Comparison of ENCODE assay signal across 13 cellular contexts in genomic region chr16:82783933-82784566, GRCh38.
A peak's percentile ranks its signal among the peaks of the same experiment; 100 is the strongest.
DNase-seq lines count a peak whose midpoint lies in the region; ATAC-seq and TF ChIP-seq lines count a peak whose summit lies in the region.
"Had no signal": no experiment of that assay in that cellular context is flagged by ENCODE, and none has a peak within 500 bp of the region (broad histone marks: within the 10 kb centered on the region; RNA-seq: fewer than 3 reads in every experiment).

No MANE protein-coding gene starts in this region.

- TF ChIP-seq CTCF in PC-9 (conservative IDR thresholded peaks at IDR 0.05) = no peak

- H3K36me3 ChIP-seq in mucosa of rectum (ENCODE audit: control insufficient read depth in 2 of 2, insufficient read depth in 2 of 2, low read length in 2 of 2) (no peaks in the 10 kb centered on the region), PC-9 (ENCODE audit: low read depth) (no peaks in the 10 kb centered on the region)

- H3K79me2 ChIP-seq in PC-9 (ENCODE audit: low read depth) = no peaks in the 10 kb centered on the region

- intact Hi-C loops in PC-9 (cut with micrococcal nuclease; ENCODE audit: unreplicated experiment) = no loop called here

- H3K4me3 ChIP-seq in mucosa of rectum (ENCODE audit: low read length in 2 of 2) (no peak overlapping the region), PC-9 (no peak overlapping the region)

- H3K27ac ChIP-seq in mucosa of rectum (ENCODE audit: low read depth in 2 of 2, low read length in 2 of 2) (peak overlapping the region; percentile 78 to 83), PC-9 (no peak overlapping the region)

- POLR2A ChIA-PET in PC-9 (lab: Charles Lee; ENCODE audit: unreplicated experiment) = no interaction called here

- CTCF ChIA-PET in PC-9 (lab: Charles Lee) = no interaction called here

- H3K9me2 ChIP-seq in PC-9 (ENCODE audit: insufficient read depth) = no peaks in the 10 kb centered on the region

- peaks cover 15 to 32% of the 10 kb centered on the region in 2 donors for H3K4me1 Mint-ChIP-seq in natural killer cell treated with Interleukin-12 subunit alpha and Interleukin-12 subunit beta and Interleukin-15 and Interleukin-18, amount 100 ng/mL, for 72 hours (ENCODE audit: low read depth in 2 of 2)

- peaks cover 6% of the 10 kb centered on the region in 2 donors for H3K27me3 Mint-ChIP-seq in natural killer cell treated with Interleukin-12 subunit alpha and Interleukin-12 subunit beta and Interleukin-15 and Interleukin-18, amount 100 ng/mL, for 72 hours

- H3K27ac Mint-ChIP-seq in natural killer cell treated with Interleukin-12 subunit alpha and Interleukin-12 subunit beta and Interleukin-15 and Interleukin-18, amount 100 ng/mL, for 72 hours = no peak overlapping the region
- H3K27ac Mint-ChIP-seq: HFFc6 had no signal

- BruUV-seq in PC-9 (replicated peaks; lab: Mats Ljungman, UMichigan) = no TSS peak

- H3K27me3 ChIP-seq in mucosa of rectum (ENCODE audit: control insufficient read depth in 2 of 2, insufficient read depth in 2 of 2, low read length in 2 of 2) (no peaks in the 10 kb centered on the region), PC-9 (ENCODE audit: insufficient read depth, low read depth) (peaks cover 17% of the 10 kb centered on the region; the same call in 1 of the 2 replicates)

- ATAC-seq in GM19023 (IDR thresholded peaks at IDR 0.05; ENCODE audit: unreplicated experiment) (peak; percentile 77), HG02852 (IDR thresholded peaks at IDR 0.05; ENCODE audit: unreplicated experiment) (peak; percentile 57)
- no peak for ATAC-seq in natural killer cell treated with Interleukin-12 subunit alpha and Interleukin-12 subunit beta and Interleukin-15 and Interleukin-18, amount 100 ng/mL, for 72 hours
- no peak for ATAC-seq in activated CD4-positive, CD25-positive, alpha-beta regulatory T cell treated with anti-CD3 and anti-CD28 coated beads, Interleukin-2, amount 50 U/mL, for 24 hours

- H3K36me3 Mint-ChIP-seq in natural killer cell treated with Interleukin-12 subunit alpha and Interleukin-12 subunit beta and Interleukin-15 and Interleukin-18, amount 100 ng/mL, for 72 hours = no peaks in the 10 kb centered on the region

- no peaks in the 10 kb centered on the region for H4K20me1 ChIP-seq in PC-9 (ENCODE audit: insufficient read depth)

- H3K4me1 ChIP-seq in mucosa of rectum (ENCODE audit: control insufficient read depth in 2 of 2, insufficient read depth in 2 of 2, low read length in 2 of 2) (peaks cover 10 to 46% of the 10 kb centered on the region in 2 donors), PC-9 (replicated peaks; ENCODE audit: insufficient read depth) (no peaks in the 10 kb centered on the region)

- H3K9me3 Mint-ChIP-seq in natural killer cell treated with Interleukin-12 subunit alpha and Interleukin-12 subunit beta and Interleukin-15 and Interleukin-18, amount 100 ng/mL, for 72 hours = peaks cover 7% of the 10 kb centered on the region
- H3K9me3 Mint-ChIP-seq: HFFc6 had no signal

- H3K9ac ChIP-seq in mucosa of rectum (ENCODE audit: low read depth in 1 of 2, low read length in 2 of 2) = no peak overlapping the region

- H3K4me2 ChIP-seq in PC-9 = no peak overlapping the region

- H3K9me3 ChIP-seq in mucosa of rectum (ENCODE audit: control insufficient read depth in 2 of 2, low read length in 2 of 2) (no peaks in the 10 kb centered on the region), PC-9 (ENCODE audit: insufficient read depth, low read depth) (no peaks in the 10 kb centered on the region)

- H2AFZ ChIP-seq in PC-9 = no peak overlapping the region

- DNase-seq in natural killer cell treated with Interleukin-12 subunit alpha and Interleukin-12 subunit beta and Interleukin-15 and Interleukin-18, amount 100 ng/mL, for 72 hours (ENCODE audit: low spot score) = no peak
- DNase-seq in PC-9 (no peak), NCI-H1417 (lab: John Stamatoyannopoulos, UW) (no peak)
- DNase-seq: GOT3, HFFc6, NCI-H1417 treated with DMSO at 0.1 percent for 48 hours, NCI-H2029 treated with DMSO at 0.1 percent for 48 hours, NCI-H510A treated with DMSO at 0.1 percent for 48 hours, SHP77 treated with DMSO at 0.1 percent for 48 hours had no signal

- no peaks in the 10 kb centered on the region for H3F3A ChIP-seq in PC-9 (ENCODE audit: insufficient read depth, low read depth)

- H3K4me3 Mint-ChIP-seq in natural killer cell treated with Interleukin-12 subunit alpha and Interleukin-12 subunit beta and Interleukin-15 and Interleukin-18, amount 100 ng/mL, for 72 hours = no peak overlapping the region
- H3K4me3 Mint-ChIP-seq: HFFc6 had no signal

Comparison
In these comparisons a context has a peak if more than half of its experiments do, and no peak if none do; other contexts are left out.
1. ATAC-seq: peak in GM19023 (single experiment) and HG02852 (single experiment); none in natural killer cell treated with Interleukin-12 subunit alpha and Interleukin-12 subunit beta and Interleukin-15 and Interleukin-18, amount 100 ng/mL, for 72 hours (0 of 2) and activated CD4-positive, CD25-positive, alpha-beta regulatory T cell treated with anti-CD3 and anti-CD28 coated beads, Interleukin-2, amount 50 U/mL, for 24 hours (0 of 2).